15 cellular contexts compared by ENCODE assay signal in genomic region chr12:89157413-89157812, GRCh38.
DNase-seq lines count a peak whose midpoint lies in the region; ATAC-seq, FAIRE-seq and TF ChIP-seq lines count a peak whose summit lies in the region.
"Had no signal": no experiment of that assay in that cellular context is flagged by ENCODE, and none has a peak within 500 bp of the region (broad histone marks: within the 10 kb centered on the region; RNA-seq: fewer than 3 reads in every experiment).

No MANE protein-coding gene starts in this region.

- TF ChIP-seq POLR2A in GM12891 (IDR thresholded peaks at IDR 0.05; ENCODE audit: low read depth, low read length), result no peak
- no peak for TF ChIP-seq POLR2A in gastrocnemius medialis (IDR thresholded peaks at IDR 0.05)

- no peak for DNase-seq in CD14-positive monocyte (ENCODE audit: low spot score)
- DNase-seq in GM12891 (ENCODE audit: insufficient read length, low spot score), result no peak
- DNase-seq in activated T-helper 2 cell treated with anti-CD3 and anti-CD28 coated beads, Interferon-gamma antibody, Interleukin-2, Interleukin-4, amounts not matched to agents 10 μg/mL and 5 μg/mL and 100 μg/mL, durations not matched to agents 14 hours and 24 hours and 36 hours (ENCODE audit: low spot score), result no peak
- no peak for DNase-seq in nephron progenitor cell
- no peak for DNase-seq in stimulated activated CD4-positive, alpha-beta T cell treated with anti-CD3 and anti-CD28 coated beads, Interleukin-2, amount 100 ng/mL, for 48 hours
- DNase-seq in stimulated activated naive B cell treated with anti-CD40 and anti-IgM and Interleukin-4, amounts not matched to agents 10 μg/mL and 1 μg/mL and 100 μg/mL, for 72 hours, result no peak
- DNase-seq in gastrocnemius medialis, result no peak
- DNase-seq: activated naive CD4-positive, alpha-beta T cell; C1 segment of cervical spinal cord; cortex of kidney; NCI-H748 treated with DMSO at 0.1 percent for 48 hours; sigmoid colon; stimulated activated CD8-positive, alpha-beta memory T cell treated with anti-CD3 and anti-CD28 coated beads, Interleukin-4, amount 100 ng/mL, for 48 hours had no signal

- H3K27ac ChIP-seq in gastrocnemius medialis, result no peak overlapping the region
- H3K27ac ChIP-seq: thoracic aorta had no signal

- H3K27ac Mint-ChIP-seq in CD14-positive monocyte, result peak overlapping the region; percentile 97 to 99 (median 98)
- H3K27ac Mint-ChIP-seq in activated T-helper 2 cell treated with anti-CD3 and anti-CD28 coated beads, Interferon-gamma antibody, Interleukin-2, Interleukin-4, amounts not matched to agents 10 μg/mL and 5 μg/mL and 100 μg/mL, durations not matched to agents 14 hours and 24 hours and 36 hours, result peak overlapping the region; percentile 43
- peak overlapping the region; percentile 75 for H3K27ac Mint-ChIP-seq in nephron progenitor cell
- H3K27ac Mint-ChIP-seq in stimulated activated naive B cell treated with anti-CD40 and anti-IgM and Interleukin-4, amounts not matched to agents 10 μg/mL and 1 μg/mL and 100 μg/mL, for 72 hours, result no peak overlapping the region

- no peaks in the 10 kb centered on the region for H3K9me3 ChIP-seq in gastrocnemius medialis
- H3K9me3 ChIP-seq: sigmoid colon, thoracic aorta had no signal

- peak; percentile 5 for FAIRE-seq in GM12891 (lab: Jason Lieb, UNC)

- H3K27me3 Mint-ChIP-seq in CD14-positive monocyte (ENCODE audit: low read depth in 3 of 3), result no peaks in the 10 kb centered on the region
- no peaks in the 10 kb centered on the region for H3K27me3 Mint-ChIP-seq in activated T-helper 2 cell treated with anti-CD3 and anti-CD28 coated beads, Interferon-gamma antibody, Interleukin-2, Interleukin-4, amounts not matched to agents 10 μg/mL and 5 μg/mL and 100 μg/mL, durations not matched to agents 14 hours and 24 hours and 36 hours (ENCODE audit: low read depth)
- peaks cover 2% of the 10 kb centered on the region for H3K27me3 Mint-ChIP-seq in nephron progenitor cell (ENCODE audit: low read depth, poor library complexity)
- H3K27me3 Mint-ChIP-seq in stimulated activated naive B cell treated with anti-CD40 and anti-IgM and Interleukin-4, amounts not matched to agents 10 μg/mL and 1 μg/mL and 100 μg/mL, for 72 hours, result no peaks in the 10 kb centered on the region

- H3K9me3 Mint-ChIP-seq in CD14-positive monocyte, result peaks cover 0 to 4% (median 0%) of the 10 kb centered on the region in 7 donors
- H3K9me3 Mint-ChIP-seq in activated T-helper 2 cell treated with anti-CD3 and anti-CD28 coated beads, Interferon-gamma antibody, Interleukin-2, Interleukin-4, amounts not matched to agents 10 μg/mL and 5 μg/mL and 100 μg/mL, durations not matched to agents 14 hours and 24 hours and 36 hours, result peaks cover 14% of the 10 kb centered on the region
- H3K9me3 Mint-ChIP-seq in nephron progenitor cell, result peaks cover 8% of the 10 kb centered on the region
- H3K9me3 Mint-ChIP-seq in stimulated activated naive B cell treated with anti-CD40 and anti-IgM and Interleukin-4, amounts not matched to agents 10 μg/mL and 1 μg/mL and 100 μg/mL, for 72 hours, result no peaks in the 10 kb centered on the region

- no peak for TF ChIP-seq CTCF in CD14-positive monocyte (IDR thresholded peaks at IDR 0.05)
- TF ChIP-seq CTCF in nephron progenitor cell (IDR thresholded peaks at IDR 0.05), result no peak
- no peak for TF ChIP-seq CTCF in gastrocnemius medialis (IDR thresholded peaks at IDR 0.05 in 4 of 5, conservative IDR thresholded peaks at IDR 0.05 in 1 of 5)

- no peak overlapping the region for H3K4me3 ChIP-seq in gastrocnemius medialis
- H3K4me3 ChIP-seq: sigmoid colon, thoracic aorta had no signal

- no peak for ATAC-seq in stimulated activated naive B cell treated with anti-CD40 and anti-IgM and Interleukin-4, amounts not matched to agents 10 μg/mL and 1 μg/mL and 100 μg/mL, for 72 hours (replicated peaks)
- no peak for ATAC-seq in gastrocnemius medialis

- in situ Hi-C loops in gastrocnemius medialis (cut with MboI; ENCODE audit: low sequenced_read_pairs in 4 of 4), result no loop called here

- H3K4me1 ChIP-seq in gastrocnemius medialis, result peaks cover 0 to 4% of the 10 kb centered on the region in 2 donors

- H3K4me3 Mint-ChIP-seq in CD14-positive monocyte, result no peak overlapping the region
- no peak overlapping the region for H3K4me3 Mint-ChIP-seq in activated T-helper 2 cell treated with anti-CD3 and anti-CD28 coated beads, Interferon-gamma antibody, Interleukin-2, Interleukin-4, amounts not matched to agents 10 μg/mL and 5 μg/mL and 100 μg/mL, durations not matched to agents 14 hours and 24 hours and 36 hours (ENCODE audit: low read depth)
- no peak overlapping the region for H3K4me3 Mint-ChIP-seq in nephron progenitor cell
- no peak overlapping the region for H3K4me3 Mint-ChIP-seq in stimulated activated naive B cell treated with anti-CD40 and anti-IgM and Interleukin-4, amounts not matched to agents 10 μg/mL and 1 μg/mL and 100 μg/mL, for 72 hours
- H3K4me3 Mint-ChIP-seq: neural crest cell had no signal

- no peaks in the 10 kb centered on the region for H3K36me3 ChIP-seq in gastrocnemius medialis
- H3K36me3 ChIP-seq: sigmoid colon, thoracic aorta had no signal

- no peaks in the 10 kb centered on the region for H3K27me3 ChIP-seq in gastrocnemius medialis
- H3K27me3 ChIP-seq: sigmoid colon had no signal

- intact Hi-C loops in CD14-positive monocyte (cut with micrococcal nuclease) (loop anchor here (2.0 to 10.0 kb wide), 2 partner anchors 107 to 193 kb away; no protein-coding TSS in a partner anchor), gastrocnemius medialis (cut with DNase I; ENCODE audit: low total_unique reads) (no loop called here)
- intact Hi-C loops in activated T-helper 2 cell treated with anti-CD3 and anti-CD28 coated beads, Interferon-gamma antibody, Interleukin-2, Interleukin-4, amounts not matched to agents 10 μg/mL and 5 μg/mL and 100 μg/mL, durations not matched to agents 14 hours and 24 hours and 36 hours (cut with micrococcal nuclease), result loop anchor here (1.0 kb wide), 2 partner anchors 19 to 233 kb away; no protein-coding TSS in a partner anchor

- H3K4me1 Mint-ChIP-seq in CD14-positive monocyte, result peaks cover 46% of the 10 kb centered on the region
- H3K4me1 Mint-ChIP-seq in activated T-helper 2 cell treated with anti-CD3 and anti-CD28 coated beads, Interferon-gamma antibody, Interleukin-2, Interleukin-4, amounts not matched to agents 10 μg/mL and 5 μg/mL and 100 μg/mL, durations not matched to agents 14 hours and 24 hours and 36 hours (ENCODE audit: low read depth), result peaks cover 28% of the 10 kb centered on the region
- H3K4me1 Mint-ChIP-seq in nephron progenitor cell, result peaks cover 20% of the 10 kb centered on the region
- peaks cover 16 to 18% of the 10 kb centered on the region in 2 donors for H3K4me1 Mint-ChIP-seq in stimulated activated naive B cell treated with anti-CD40 and anti-IgM and Interleukin-4, amounts not matched to agents 10 μg/mL and 1 μg/mL and 100 μg/mL, for 72 hours

- H3K36me3 Mint-ChIP-seq in CD14-positive monocyte (peaks cover 0 to 2% of the 10 kb centered on the region in 2 donors), nephron progenitor cell (ENCODE audit: low read depth) (peaks cover 7% of the 10 kb centered on the region)
- H3K36me3 Mint-ChIP-seq in activated T-helper 2 cell treated with anti-CD3 and anti-CD28 coated beads, Interferon-gamma antibody, Interleukin-2, Interleukin-4, amounts not matched to agents 10 μg/mL and 5 μg/mL and 100 μg/mL, durations not matched to agents 14 hours and 24 hours and 36 hours (ENCODE audit: low read depth), result peaks cover 15% of the 10 kb centered on the region
- peaks cover 0 to 4% of the 10 kb centered on the region in 2 donors for H3K36me3 Mint-ChIP-seq in stimulated activated naive B cell treated with anti-CD40 and anti-IgM and Interleukin-4, amounts not matched to agents 10 μg/mL and 1 μg/mL and 100 μg/mL, for 72 hours

TF ChIP-seq in GM12891, 5 proteins besides CTCF, POLR2A, EP300 and RAD21:
- TF ChIP-seq SPI1 (IDR thresholded peaks at IDR 0.05; ENCODE audit: low read depth, low read length) (no peak), POLR2AphosphoS5 (IDR thresholded peaks at IDR 0.05; ENCODE audit: low read depth, low read length) (no peak), POU2F2 (IDR thresholded peaks at IDR 0.05; ENCODE audit: low read depth, low read length) (no peak), PAX5 (IDR thresholded peaks at IDR 0.05; ENCODE audit: insufficient read depth, low read length, severe bottlenecking) (no peak), TAF1 (IDR thresholded peaks at IDR 0.05; ENCODE audit: low read depth, low read length) (no peak)
TF ChIP-seq in GM12891: peak in this region for 0.
